Comparison of ENCODE assay signal across 25 cellular contexts in genomic region chr2:224712346-224712745, GRCh38. TPM values are rescaled to one million over a fixed set of nuclear protein-coding genes. Genes with fewer than 3 reads are reported as not detected.
DNase-seq lines count a peak whose midpoint lies in the region; ATAC-seq and TF ChIP-seq lines count a peak whose summit lies in the region.
"Had no signal": no experiment of that assay in that cellular context is flagged by ENCODE, and none has a peak within 500 bp of the region (broad histone marks: within the 10 kb centered on the region; RNA-seq: fewer than 3 reads in every experiment).

No MANE protein-coding gene starts in this region.

- H3K9ac ChIP-seq in H9 (ENCODE audit: extremely low read depth, insufficient read length, low read length) = no peak overlapping the region

- DNase-seq in Right ventricle myocardium inferior (ENCODE audit: missing footprints) (no peak), right atrium auricular region (ENCODE audit: low spot score) (no peak), coronary artery (ENCODE audit: low spot score) (no peak), right cardiac atrium (peak in 1 of 3 donors; percentile 43), NCI-H345 (lab: John Stamatoyannopoulos, UW) (no peak), H9 (no peak)
- no peak for DNase-seq in activated CD8-positive, alpha-beta T cell treated with anti-CD3 and anti-CD28 coated beads, Interleukin-2, amount 10 ng/mL, durations not matched to agents 7 days and 5 days
- DNase-seq in stimulated activated CD8-positive, alpha-beta memory T cell treated with anti-CD3 and anti-CD28 coated beads, Interleukin-4, amount 100 ng/mL, for 48 hours = no peak
- DNase-seq: activated CD4-positive, alpha-beta T cell treated with anti-CD3 and anti-CD28 coated beads, Interleukin-2, amount 50 U/mL, for 48 hours; activated T-cell treated with anti-CD3 and anti-CD28 coated beads, Interleukin-2, amount 50 U/mL, for 48 hours; dermis blood vessel endothelial cell; DMS153; GOT3; naive thymus-derived CD8-positive, alpha-beta T cell; NCI-H146; NCI-H82; stimulated activated CD4-positive, alpha-beta T cell treated with anti-CD3 and anti-CD28 coated beads, Interleukin-12 subunit alpha, Interleukin-12 subunit beta, amount 100 ng/mL, for 4 hours; thyroid gland had no signal

- no peak overlapping the region for H2BK120ac ChIP-seq in H9 (ENCODE audit: low read depth, low read length, poor library complexity, severe bottlenecking)

- H3K79me1 ChIP-seq in H9 (ENCODE audit: insufficient read depth, low read depth, low read length, poor library complexity, severe bottlenecking) = no peaks in the 10 kb centered on the region

- no peaks in the 10 kb centered on the region for H4K20me1 ChIP-seq in H9 (ENCODE audit: control insufficient read depth, insufficient read depth, insufficient read length)

- H3K9me3 ChIP-seq in right atrium auricular region (no peaks in the 10 kb centered on the region), right cardiac atrium (ENCODE audit: control insufficient read depth, low read length) (no peaks in the 10 kb centered on the region), H9 (ENCODE audit: control insufficient read depth, low read depth, low read length) (no peaks in the 10 kb centered on the region)
- H3K9me3 ChIP-seq: body of pancreas, thyroid gland had no signal

- 20% methylated on average over 6 of the region's 6 CpGs for WGBS in right cardiac atrium
- no CpG with 5 or more reads among the region's 6 CpGs for WGBS in H9 (ENCODE audit: extremely low coverage, insufficient read length, low lambda C conversion rate)

- no peak overlapping the region for H4K5ac ChIP-seq in H9 (ENCODE audit: insufficient read length, low read depth, low read length)

- H3K23me2 ChIP-seq in H9 (ENCODE audit: insufficient read length, low read depth, low read length, poor library complexity, severe bottlenecking) = no peaks in the 10 kb centered on the region

- no peak overlapping the region for H3K4ac ChIP-seq in H9 (ENCODE audit: low read depth, low read length)

- no peak overlapping the region for H4K91ac ChIP-seq in H9 (ENCODE audit: insufficient read length, low read depth, low read length)

- no peak overlapping the region for H2BK15ac ChIP-seq in H9 (ENCODE audit: low read depth, low read length)

- ATAC-seq in Right ventricle myocardium inferior (peak; percentile 72), right cardiac atrium (peak; percentile 62 to 86)
- no peak for ATAC-seq in activated CD8-positive, alpha-beta T cell treated with anti-CD3 and anti-CD28 coated beads, Interleukin-2, amount 10 ng/mL, durations not matched to agents 7 days and 5 days
- ATAC-seq: activated naive CD4-positive, alpha-beta T cell treated with anti-CD3 and anti-CD28 coated beads, Interleukin-2, amount 50 U/mL, for 72 hours; body of pancreas; HepG2; naive thymus-derived CD8-positive, alpha-beta T cell had no signal

- H2AK5ac ChIP-seq in H9 (ENCODE audit: insufficient read length, low read length) = no peak overlapping the region

- H3K27me3 ChIP-seq in right atrium auricular region (no peaks in the 10 kb centered on the region), right cardiac atrium (ENCODE audit: control insufficient read depth, insufficient read depth) (no peaks in the 10 kb centered on the region), H9 (ENCODE audit: insufficient read depth, low read length) (no peaks in the 10 kb centered on the region)
- H3K27me3 ChIP-seq: body of pancreas, thyroid gland had no signal

- peaks cover 10% of the 10 kb centered on the region for H3K27me3 Mint-ChIP-seq in activated CD8-positive, alpha-beta T cell treated with anti-CD3 and anti-CD28 coated beads, Interleukin-2, amount 10 ng/mL, durations not matched to agents 7 days and 5 days (ENCODE audit: low read depth)
- H3K27me3 Mint-ChIP-seq in H9 (ENCODE audit: low read depth) = no peaks in the 10 kb centered on the region

- TF ChIP-seq CTCF in right atrium auricular region (IDR thresholded peaks at IDR 0.05) (no peak), coronary artery (IDR thresholded peaks at IDR 0.05) (no peak), H9 (conservative IDR thresholded peaks at IDR 0.05) (no peak)

- no peak overlapping the region for H3K14ac ChIP-seq in H9 (ENCODE audit: insufficient read depth, low read length)

- no peaks in the 10 kb centered on the region for H3K9me3 Mint-ChIP-seq in activated CD8-positive, alpha-beta T cell treated with anti-CD3 and anti-CD28 coated beads, Interleukin-2, amount 10 ng/mL, durations not matched to agents 7 days and 5 days (ENCODE audit: insufficient read depth)
- no peaks in the 10 kb centered on the region for H3K9me3 Mint-ChIP-seq in H9

- CTCF ChIA-PET in activated CD8-positive, alpha-beta T cell treated with anti-CD3 and anti-CD28 coated beads, Interleukin-2, amount 10 ng/mL, durations not matched to agents 7 days and 5 days (lab: Charles Lee) = no interaction called here

- H3K36me3 ChIP-seq in right atrium auricular region = no peaks in the 10 kb centered on the region
- H3K36me3 ChIP-seq: thyroid gland had no signal

- H3K79me2 ChIP-seq in H9 (ENCODE audit: insufficient read depth, low read length) = no peaks in the 10 kb centered on the region

- H3K27ac Mint-ChIP-seq in activated CD8-positive, alpha-beta T cell treated with anti-CD3 and anti-CD28 coated beads, Interleukin-2, amount 10 ng/mL, durations not matched to agents 7 days and 5 days = no peak overlapping the region
- H3K27ac Mint-ChIP-seq in H9 = no peak overlapping the region
- H3K27ac Mint-ChIP-seq: activated naive CD4-positive, alpha-beta T cell treated with anti-CD3 and anti-CD28 coated beads, Interleukin-2, amount 50 U/mL, for 72 hours had no signal

- no peaks in the 10 kb centered on the region for H3K4me1 Mint-ChIP-seq in activated CD8-positive, alpha-beta T cell treated with anti-CD3 and anti-CD28 coated beads, Interleukin-2, amount 10 ng/mL, durations not matched to agents 7 days and 5 days (ENCODE audit: low read depth)
- no peaks in the 10 kb centered on the region for H3K4me1 Mint-ChIP-seq in H9
- H3K4me1 Mint-ChIP-seq: naive thymus-derived CD8-positive, alpha-beta T cell had no signal

- H3K27ac ChIP-seq in right atrium auricular region = no peak overlapping the region
- H3K27ac ChIP-seq in coronary artery = no peak overlapping the region
- H3K27ac ChIP-seq in right cardiac atrium (ENCODE audit: low read length) = no peak overlapping the region
- no peak overlapping the region for H3K27ac ChIP-seq in H9 (ENCODE audit: insufficient read length, low read depth, low read length)
- H3K27ac ChIP-seq: body of pancreas, epithelial cell of prostate, thyroid gland had no signal

- H3K4me1 ChIP-seq in right atrium auricular region = no peaks in the 10 kb centered on the region
- no peaks in the 10 kb centered on the region for H3K4me1 ChIP-seq in right cardiac atrium (ENCODE audit: control insufficient read depth, insufficient read depth, low read length)
- no peaks in the 10 kb centered on the region for H3K4me1 ChIP-seq in H9 (ENCODE audit: insufficient read depth, low read length)
- H3K4me1 ChIP-seq: body of pancreas, thyroid gland had no signal

- POLR2A ChIA-PET in activated CD8-positive, alpha-beta T cell treated with anti-CD3 and anti-CD28 coated beads, Interleukin-2, amount 10 ng/mL, durations not matched to agents 7 days and 5 days (lab: Charles Lee) = no interaction called here

- no peak overlapping the region for H4K8ac ChIP-seq in H9 (replicated peaks; ENCODE audit: insufficient read length, low read depth, low read length)

- no peak overlapping the region for H3K4me2 ChIP-seq in H9 (ENCODE audit: insufficient read depth, insufficient read length, low read length)

- H2BK12ac ChIP-seq in H9 (ENCODE audit: insufficient read length, low read depth, low read length) = no peak overlapping the region

- intact Hi-C loops in Right ventricle myocardium inferior (cut with DNase I) (no loop called here), right cardiac atrium (cut with DNase I) (no loop called here)

- no peak overlapping the region for H3K4me3 Mint-ChIP-seq in activated CD8-positive, alpha-beta T cell treated with anti-CD3 and anti-CD28 coated beads, Interleukin-2, amount 10 ng/mL, durations not matched to agents 7 days and 5 days
- no peak overlapping the region for H3K4me3 Mint-ChIP-seq in H9
- H3K4me3 Mint-ChIP-seq: naive thymus-derived CD8-positive, alpha-beta T cell had no signal

- no peak overlapping the region for H2BK20ac ChIP-seq in H9 (ENCODE audit: low read depth, low read length, poor library complexity, severe bottlenecking)

- H3K18ac ChIP-seq in H9 (ENCODE audit: insufficient read length, low read depth, low read length) = no peak overlapping the region

- H2AFZ ChIP-seq in H9 (ENCODE audit: low read length) = no peak overlapping the region

- no peak overlapping the region for H3K56ac ChIP-seq in H9 (ENCODE audit: insufficient read length, low read depth, low read length)

- H3T11ph ChIP-seq in H9 (ENCODE audit: low read length) = no peak overlapping the region

- H2BK5ac ChIP-seq in H9 (ENCODE audit: insufficient read length, low read length) = no peak overlapping the region

- H3K4me3 ChIP-seq in right atrium auricular region (no peak overlapping the region), coronary artery (peak overlapping the region; percentile 42), right cardiac atrium (ENCODE audit: low read length) (no peak overlapping the region)
- H3K4me3 ChIP-seq: body of pancreas, lung, thyroid gland had no signal

- no peak overlapping the region for H3K23ac ChIP-seq in H9 (ENCODE audit: insufficient read length, low read depth, low read length)

- H3K36me3 Mint-ChIP-seq in activated CD8-positive, alpha-beta T cell treated with anti-CD3 and anti-CD28 coated beads, Interleukin-2, amount 10 ng/mL, durations not matched to agents 7 days and 5 days (ENCODE audit: low read depth) = no peaks in the 10 kb centered on the region
- H3K36me3 Mint-ChIP-seq in H9 (ENCODE audit: insufficient read depth in 1 of 3, low read depth in 3 of 3) = no peaks in the 10 kb centered on the region; a peak in 1 of 7 replicates

RNA-seq across cellular contexts. Expression of gene CCDC195, which starts 3.8 kb away (rescaled TPM):
- total RNA-seq in Right ventricle myocardium inferior = not detected
- not detected for total RNA-seq in right atrium auricular region
- not detected for total RNA-seq in right cardiac atrium
- not detected for polyA plus RNA-seq in right cardiac atrium
- total RNA-seq in activated CD8-positive, alpha-beta T cell treated with anti-CD3 and anti-CD28 coated beads, Interleukin-2, amount 10 ng/mL, durations not matched to agents 7 days and 5 days = not detected
- not detected in 2 replicates for total RNA-seq in H9 (2021)
- total RNA-seq: activated naive CD4-positive, alpha-beta T cell treated with anti-CD3 and anti-CD28 coated beads, Interleukin-2, amount 50 U/mL, for 72 hours; body of pancreas; dermis blood vessel endothelial cell; HepG2; lung; M059J; naive thymus-derived CD8-positive, alpha-beta T cell; posterior vena cava; thyroid gland had no signal
- polyA plus RNA-seq: HepG2; lung; naive thymus-derived CD8-positive, alpha-beta T cell had no signal
